In the genomic region with DNA sequence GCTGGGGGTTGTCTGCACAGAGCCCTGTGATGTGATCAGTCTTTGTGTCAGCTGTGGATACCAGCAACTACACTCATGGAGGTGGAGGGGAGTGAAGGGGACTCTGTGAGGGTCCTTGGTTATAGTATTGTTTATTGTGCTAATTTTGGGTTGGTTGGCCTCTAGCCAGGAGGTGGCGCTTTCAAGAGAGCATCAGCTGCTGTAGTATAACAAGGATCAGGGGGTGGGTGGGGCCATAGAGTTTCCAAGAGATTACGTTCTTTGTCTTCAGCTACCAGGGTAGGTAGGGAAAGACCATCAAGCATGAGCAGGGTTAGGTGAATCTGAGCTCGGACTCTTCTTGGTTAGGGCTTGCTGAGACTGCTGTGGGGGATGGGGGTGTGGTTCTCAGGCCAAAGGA, we compare ENCODE assay signal across 21 cellular contexts.
"Had no signal": no experiment of that assay in that cellular context is flagged by ENCODE, and none has a peak within 500 bp of the region (broad histone marks: within the 10 kb centered on the region; RNA-seq: fewer than 3 reads in every experiment).

No MANE protein-coding gene starts in this region.

- ATAC-seq: activated CD8-positive, alpha-beta T cell treated with anti-CD3 and anti-CD28 coated beads, Interleukin-2, amount 10 ng/mL, durations not matched to agents 7 days and 5 days; activated naive CD4-positive, alpha-beta T cell treated with anti-CD3 and anti-CD28 coated beads, Interleukin-2, amount 50 U/mL, for 72 hours; esophagus mucosa; left ventricle myocardium superior; right cardiac atrium had no signal

- H3K4me1 ChIP-seq: transverse colon, vagina had no signal

- H3K27ac Mint-ChIP-seq: activated CD8-positive, alpha-beta T cell treated with anti-CD3 and anti-CD28 coated beads, Interleukin-2, amount 10 ng/mL, durations not matched to agents 7 days and 5 days; activated naive CD4-positive, alpha-beta T cell treated with anti-CD3 and anti-CD28 coated beads, Interleukin-2, amount 50 U/mL, for 72 hours; memory B cell; nephron; progenitor cell of endocrine pancreas had no signal

- H3K4me1 Mint-ChIP-seq: nephron had no signal

- H3K4me3 Mint-ChIP-seq: activated CD8-positive, alpha-beta T cell treated with anti-CD3 and anti-CD28 coated beads, Interleukin-2, amount 10 ng/mL, durations not matched to agents 7 days and 5 days; memory B cell; nephron had no signal

- DNase-seq: activated CD8-positive, alpha-beta memory T cell treated with anti-CD3 and anti-CD28 coated beads, Interleukin-2, amount 50 U/mL, for 4 hours; activated CD8-positive, alpha-beta T cell treated with anti-CD3 and anti-CD28 coated beads, Interleukin-2, amount 10 ng/mL, durations not matched to agents 7 days and 5 days; activated effector memory CD4-positive, alpha-beta T cell treated with anti-CD3 and anti-CD28 coated beads, Interleukin-2, amount 50 U/mL, for 16 hours; activated T-cell treated with anti-CD3 and anti-CD28 coated beads, Interleukin-2, amount 50 U/mL, for 48 hours; left ventricle myocardium superior; occipital lobe; right cardiac atrium; stimulated activated CD4-positive, alpha-beta T cell treated with anti-CD3 and anti-CD28 coated beads, Interleukin-15, amount 100 ng/mL, for 24 hours; stimulated activated CD4-positive, alpha-beta T cell treated with anti-CD3 and anti-CD28 coated beads, Interleukin-4, amount 100 ng/mL, for 4 hours; stimulated activated CD8-positive, alpha-beta memory T cell treated with anti-CD3 and anti-CD28 coated beads, Interleukin-4, amount 100 ng/mL, for 48 hours; stimulated activated naive CD4-positive, alpha-beta T cell treated with Interleukin-2 at 50 U/mL for 16 hours; substantia nigra; transverse colon had no signal

- H3K9me3 ChIP-seq: transverse colon, vagina had no signal

- H3K27me3 ChIP-seq: cardiac muscle cell, transverse colon, vagina had no signal

- H3K36me3 ChIP-seq: cardiac muscle cell, transverse colon, vagina had no signal

- H3K27ac ChIP-seq: cardiac muscle cell, skin epidermis, transverse colon, vagina had no signal

- H3K4me3 ChIP-seq: cardiac muscle cell, skin epidermis, transverse colon, vagina had no signal
